8 cellular contexts compared by ENCODE assay signal in genomic region chr1:15341634-15342375, GRCh38.
DNase-seq lines count a peak whose midpoint lies in the region; ATAC-seq lines count a peak whose summit lies in the region.
"Had no signal": no experiment of that assay in that cellular context is flagged by ENCODE, and none has a peak within 500 bp of the region (broad histone marks: within the 10 kb centered on the region; RNA-seq: fewer than 3 reads in every experiment).

No MANE protein-coding gene starts in this region.

- no peaks in the 10 kb centered on the region for H3K9me3 ChIP-seq in GM23248 (ENCODE audit: low read depth)

- peak overlapping the region; percentile 11; the same call in 1 of the 2 replicates for H3K9ac ChIP-seq in GM23248

- H3K27ac ChIP-seq in GM23248 = 0 out of 2 replicates have a peak overlapping the region, but pooled peaks have one; percentile 8

- H3K9me2 ChIP-seq in GM23248 (ENCODE audit: insufficient read depth) = no peaks in the 10 kb centered on the region

- peak overlapping the region; percentile 56; the same call in 1 of the 2 replicates for H2AFZ ChIP-seq in GM23248

- H3K4me2 ChIP-seq in GM23248 (ENCODE audit: unreplicated experiment) = peak overlapping the region; percentile 64

- H4K20me1 ChIP-seq in GM23248 (ENCODE audit: insufficient read depth) = no peaks in the 10 kb centered on the region

- H3K79me2 ChIP-seq in GM23248 (ENCODE audit: insufficient read depth) = no peaks in the 10 kb centered on the region

- intact Hi-C loops in Right ventricle myocardium superior (cut with DNase I) = loop anchor here (5.0 kb wide), 1 partner anchor 75 kb away; no protein-coding TSS in a partner anchor

- 59 to 60% methylated on average over 12 of the region's 12 CpGs for WGBS in GM23248 (ENCODE audit: low coverage in 1 of 2, low lambda C conversion rate in 2 of 2, missing lambda C conversion rate in 2 of 2), 2 experiments

- no peaks in the 10 kb centered on the region for H3K36me3 ChIP-seq in GM23248 (ENCODE audit: low read depth)

- in situ Hi-C loops in GM23248 (cut with MboI) = no loop called here

- no peak overlapping the region for H3K4me3 ChIP-seq in GM23248
- H3K4me3 ChIP-seq in skeletal muscle cell (ENCODE audit: low read depth, low read length) = no peak overlapping the region

- no peaks in the 10 kb centered on the region for H3K27me3 ChIP-seq in GM23248 (replicated peaks; ENCODE audit: insufficient read depth)

- H3K4me1 ChIP-seq in GM23248 (ENCODE audit: insufficient read depth) = peaks cover 17% of the 10 kb centered on the region

- DNase-seq in GM23248 = peak; percentile 77
- DNase-seq in RPMI7951 (ENCODE audit: low read depth) = peak; percentile 69
- DNase-seq in dermis blood vessel endothelial cell = peak; percentile 83
- peak; percentile 51 for DNase-seq in skeletal muscle cell (ENCODE audit: low read depth)
- DNase-seq in SHP77 treated with DMSO at 0.1 percent for 48 hours (lab: John Stamatoyannopoulos, UW) = no peak
- DNase-seq in HuH-7 (ENCODE audit: low spot score) = no peak
- DNase-seq in Right ventricle myocardium superior = no peak
- DNase-seq: NCI-H446 treated with DMSO at 0.1 percent for 48 hours had no signal

- H3F3A ChIP-seq in GM23248 (ENCODE audit: insufficient read depth) = peaks cover 32% of the 10 kb centered on the region

- no peak for ATAC-seq in Right ventricle myocardium superior (ENCODE audit: poor library complexity)

Comparison
In these comparisons a context has a peak if more than half of its experiments do, and no peak if none do; other contexts are left out.
1. DNase-seq: peak in GM23248 (single experiment), RPMI7951 (single experiment), dermis blood vessel endothelial cell (single experiment) and skeletal muscle cell (single experiment); none in SHP77 treated with DMSO at 0.1 percent for 48 hours (single experiment), HuH-7 (single experiment) and Right ventricle myocardium superior (single experiment).